ENCODE assay signal across 12 cellular contexts in the genomic region with DNA sequence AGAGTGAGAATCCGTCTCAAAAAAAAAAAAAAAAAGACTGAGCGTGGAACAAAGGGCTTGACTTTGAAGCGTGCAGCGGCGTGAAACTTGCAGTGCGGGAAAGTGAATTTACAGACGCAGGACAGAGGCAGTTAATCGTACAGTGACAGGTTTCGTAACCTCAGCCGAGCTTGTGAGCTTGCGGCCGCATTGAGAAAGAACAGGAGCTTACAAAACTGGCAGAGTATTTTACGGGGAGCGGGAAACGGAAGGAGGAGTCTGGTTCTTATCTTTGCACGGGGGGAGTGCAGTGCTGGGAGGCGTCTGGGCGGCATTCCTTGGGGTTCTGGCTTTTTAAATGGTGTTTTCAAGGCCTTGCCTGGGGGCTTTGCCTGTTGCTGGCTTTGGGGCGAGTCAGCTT. TPM values are rescaled to one million over a fixed set of nuclear protein-coding genes. Genes with fewer than 3 reads are reported as not detected.
A peak's percentile ranks its signal among the peaks of the same experiment; 100 is the strongest.
DNase-seq lines count a peak whose midpoint lies in the region; TF ChIP-seq lines count a peak whose summit lies in the region.
"Had no signal": no experiment of that assay in that cellular context is flagged by ENCODE, and none has a peak within 500 bp of the region (broad histone marks: within the 10 kb centered on the region; RNA-seq: fewer than 3 reads in every experiment).

No MANE protein-coding gene starts in this region.

- no peak overlapping the region for H3K27ac ChIP-seq in right atrium auricular region
- peak overlapping the region; percentile 88 for H3K27ac ChIP-seq in rectal smooth muscle tissue (ENCODE audit: low read depth, low read length)
- H3K27ac ChIP-seq: thoracic aorta had no signal

- no peaks in the 10 kb centered on the region for H3K36me3 ChIP-seq in right atrium auricular region
- no peaks in the 10 kb centered on the region for H3K36me3 ChIP-seq in rectal smooth muscle tissue (ENCODE audit: control insufficient read depth, insufficient read depth, low read length)
- H3K36me3 ChIP-seq: thoracic aorta had no signal

- no peaks in the 10 kb centered on the region for H3K9me3 ChIP-seq in right atrium auricular region
- H3K9me3 ChIP-seq: thoracic aorta had no signal

- peak overlapping the region; percentile 24 for H3K9ac ChIP-seq in rectal smooth muscle tissue (ENCODE audit: low read length)

- DNase-seq in ELR (ENCODE audit: low read depth) (peak; percentile 45), SK-N-DZ (ENCODE audit: low spot score) (peak; percentile 92), right atrium auricular region (ENCODE audit: low spot score) (peak; percentile 81), medulla oblongata (ENCODE audit: extremely low spot score) (no peak), retina (no peak)
- DNase-seq in activated T-cell treated with anti-CD3 and anti-CD28 coated beads, Interleukin-2, amount 50 U/mL, for 48 hours: no peak
- no peak for DNase-seq in activated naive CD4-positive, alpha-beta T cell treated with anti-CD3 and anti-CD28 coated beads, Interleukin-2, amount 50 U/mL, for 16 hours
- DNase-seq: CD4-positive, CD25-positive, alpha-beta regulatory T cell; dermis blood vessel endothelial cell; NCI-H1930 had no signal

- H3K27me3 ChIP-seq in right atrium auricular region (no peaks in the 10 kb centered on the region), rectal smooth muscle tissue (ENCODE audit: control insufficient read depth, insufficient read depth, low read length) (no peaks in the 10 kb centered on the region)

- H3K4me1 ChIP-seq in right atrium auricular region (peaks cover 0 to 6% of the 10 kb centered on the region in 2 donors), rectal smooth muscle tissue (ENCODE audit: control insufficient read depth, insufficient read depth, low read length) (peaks cover 13% of the 10 kb centered on the region)

- TF ChIP-seq CTCF in right atrium auricular region (IDR thresholded peaks at IDR 0.05): no peak

- H3K4me3 ChIP-seq in right atrium auricular region: no peak overlapping the region
- no peak overlapping the region for H3K4me3 ChIP-seq in rectal smooth muscle tissue (ENCODE audit: low read length)
- H3K4me3 ChIP-seq: thoracic aorta had no signal

RNA-seq across cellular contexts. Expression of gene BSG, which starts 6.0 kb away (rescaled TPM):
- 842 and 849 TPM in 2 replicates for polyA plus RNA-seq in SK-N-DZ (2014; cell fraction: cytosol; rRNA removed)
- polyA plus RNA-seq in SK-N-DZ (2014; cell fraction: nucleus; rRNA removed): 345 and 387 TPM in 2 replicates
- 1,000 to 10,000 TPM; 1,033 to 1,569 TPM for total RNA-seq in right atrium auricular region

RNA-seq across cellular contexts. Expression of gene GZMM, which starts 22.6 kb away (rescaled TPM):
- polyA plus RNA-seq in SK-N-DZ (2014; cell fraction: cytosol; rRNA removed): not detected in 2 replicates
- polyA plus RNA-seq in SK-N-DZ (2014; cell fraction: nucleus; rRNA removed): 0.89 TPM in 1 of 2 replicates, not detected in the other
- under 1 TPM in 1 of 2 donors, not detected in 1; 0.79 TPM for total RNA-seq in right atrium auricular region
- total RNA-seq: dermis blood vessel endothelial cell had no signal

RNA-seq across cellular contexts. Expression of gene HCN2, which starts 23.3 kb away (rescaled TPM):
- 2.9 and 3.2 TPM in 2 replicates for polyA plus RNA-seq in SK-N-DZ (2014; cell fraction: cytosol; rRNA removed)
- 3.0 and 5.0 TPM in 2 replicates for polyA plus RNA-seq in SK-N-DZ (2014; cell fraction: nucleus; rRNA removed)
- total RNA-seq in right atrium auricular region: 10 to 100 TPM in 1 of 2 donors, 1 to 10 TPM in 1; 1.4 to 11.1 TPM
- total RNA-seq: thoracic aorta had no signal
- polyA plus RNA-seq: CD4-positive, CD25-positive, alpha-beta regulatory T cell had no signal

RNA-seq across cellular contexts. Expression of gene CDC34, which starts 34.8 kb away (rescaled TPM):
- polyA plus RNA-seq in SK-N-DZ (2014; cell fraction: cytosol; rRNA removed): 139 and 213 TPM in 2 replicates
- 181 and 217 TPM in 2 replicates for polyA plus RNA-seq in SK-N-DZ (2014; cell fraction: nucleus; rRNA removed)
- total RNA-seq in right atrium auricular region: 10 to 100 TPM; 55.8 to 75.0 TPM

RNA-seq across cellular contexts. Expression of gene TPGS1, which starts 59.1 kb away (rescaled TPM):
- polyA plus RNA-seq in SK-N-DZ (2014; cell fraction: cytosol; rRNA removed): 33.8 and 44.2 TPM in 2 replicates
- 31.9 and 56.0 TPM in 2 replicates for polyA plus RNA-seq in SK-N-DZ (2014; cell fraction: nucleus; rRNA removed)
- 10 to 100 TPM; 30.3 to 33.2 TPM for total RNA-seq in right atrium auricular region

Comparison
In these comparisons a context has a peak if more than half of its experiments do, and no peak if none do; other contexts are left out.
1. DNase-seq: peak in ELR (single experiment), SK-N-DZ (single experiment) and right atrium auricular region (single experiment); none in activated T-cell treated with anti-CD3 and anti-CD28 coated beads, Interleukin-2, amount 50 U/mL, for 48 hours (0 of 2), activated naive CD4-positive, alpha-beta T cell treated with anti-CD3 and anti-CD28 coated beads, Interleukin-2, amount 50 U/mL, for 16 hours (single experiment), medulla oblongata (single experiment) and retina (single experiment).